ENCODE assay signal across 9 cellular contexts in genomic region chr2:98463988-98464771, GRCh38. TPM values are rescaled to one million over a fixed set of nuclear protein-coding genes. Genes with fewer than 3 reads are reported as not detected.
DNase-seq lines count a peak whose midpoint lies in the region; ATAC-seq and TF ChIP-seq lines count a peak whose summit lies in the region.
"Had no signal": no experiment of that assay in that cellular context is flagged by ENCODE, and none has a peak within 500 bp of the region (broad histone marks: within the 10 kb centered on the region; RNA-seq: fewer than 3 reads in every experiment).

No MANE protein-coding gene starts in this region.

- H3K27ac Mint-ChIP-seq in activated naive CD4-positive, alpha-beta T cell treated with anti-CD3 and anti-CD28 coated beads for 36 hours: peak overlapping the region; percentile 95

- H3K4me1 Mint-ChIP-seq in activated naive CD4-positive, alpha-beta T cell treated with anti-CD3 and anti-CD28 coated beads for 36 hours (ENCODE audit: low read depth): peaks cover 91% of the 10 kb centered on the region

- intact Hi-C loops in activated naive CD4-positive, alpha-beta T cell treated with anti-CD3 and anti-CD28 coated beads for 36 hours (cut with micrococcal nuclease): loop anchor here (2.0 to 5.0 kb wide), 2 partner anchors 15 to 467 kb away; partner anchors contain the start of gene TMEM131
- intact Hi-C loops in stomach (cut with DNase I; ENCODE audit: low total_unique reads) (no loop called here), PC-3 (cut with micrococcal nuclease) (no loop called here)

- no peaks in the 10 kb centered on the region for H3K9me2 ChIP-seq in PC-3 (replicated peaks; ENCODE audit: low read length)

- H4K20me1 ChIP-seq in PC-3 (ENCODE audit: low read length): no peaks in the 10 kb centered on the region

- H3K27me3 ChIP-seq in stomach: no peaks in the 10 kb centered on the region
- no peaks in the 10 kb centered on the region for H3K27me3 ChIP-seq in PC-3 (ENCODE audit: low read length)

- H3K9ac ChIP-seq in SK-N-MC (ENCODE audit: insufficient read length) (no peak overlapping the region), PC-3 (ENCODE audit: low read length) (no peak overlapping the region)

- H3K36me3 Mint-ChIP-seq in activated naive CD4-positive, alpha-beta T cell treated with anti-CD3 and anti-CD28 coated beads for 36 hours (ENCODE audit: low read depth): peaks cover 3% of the 10 kb centered on the region

- TF ChIP-seq POLR2A in erythroblast (IDR thresholded peaks at IDR 0.05; ENCODE audit: low read length) (no peak), stomach (IDR thresholded peaks at IDR 0.05) (no peak)

- WGBS in stomach, 5 donors: 68 to 87% (median 70%) methylated on average over 10 of the region's 10 CpGs

- TF ChIP-seq CTCF in stomach (IDR thresholded peaks at IDR 0.05) (no peak), PC-3 (conservative IDR thresholded peaks at IDR 0.05; ENCODE audit: low read depth, low read length) (no peak)

- H3K4me1 ChIP-seq in stomach: peaks cover 19 to 86% (median 57%) of the 10 kb centered on the region in 4 donors
- peaks cover 24% of the 10 kb centered on the region for H3K4me1 ChIP-seq in PC-3 (ENCODE audit: insufficient read depth, low read length)

- DNase-seq in activated naive CD4-positive, alpha-beta T cell treated with anti-CD3 and anti-CD28 coated beads for 36 hours: peak; percentile 40
- no peak for DNase-seq in activated naive CD4-positive, alpha-beta T cell (lab: John Stamatoyannopoulos, UW)
- no peak for DNase-seq in SK-N-MC (ENCODE audit: low read depth, low spot score)
- peak; percentile 52 to 81 for DNase-seq in erythroblast (lab: John Stamatoyannopoulos, UW)
- peak; percentile 22 for DNase-seq in stomach
- no peak for DNase-seq in ecto neural progenitor cell (ENCODE audit: low spot score)
- no peak for DNase-seq in PC-3

- H3F3A ChIP-seq in PC-3 (ENCODE audit: low read length, unreplicated experiment): no peaks in the 10 kb centered on the region

- POLR2A ChIA-PET in PC-3 (lab: Charles Lee; ENCODE audit: unreplicated experiment): no interaction called here

- H3K9me3 Mint-ChIP-seq in activated naive CD4-positive, alpha-beta T cell treated with anti-CD3 and anti-CD28 coated beads for 36 hours: no peaks in the 10 kb centered on the region

- H3K4me3 Mint-ChIP-seq in activated naive CD4-positive, alpha-beta T cell treated with anti-CD3 and anti-CD28 coated beads for 36 hours: peak overlapping the region; percentile 66

- no peaks in the 10 kb centered on the region for H3K27me3 Mint-ChIP-seq in activated naive CD4-positive, alpha-beta T cell treated with anti-CD3 and anti-CD28 coated beads for 36 hours (ENCODE audit: low read depth)

- no peak overlapping the region for H2AFZ ChIP-seq in PC-3 (ENCODE audit: low read length)

- no peak for ATAC-seq in PC-3
- ATAC-seq in GM21737 (IDR thresholded peaks at IDR 0.05; ENCODE audit: unreplicated experiment): no peak

- no peaks in the 10 kb centered on the region for H3K36me3 ChIP-seq in SK-N-MC (ENCODE audit: insufficient read depth, low read length)
- no peaks in the 10 kb centered on the region for H3K36me3 ChIP-seq in stomach
- no peaks in the 10 kb centered on the region for H3K36me3 ChIP-seq in PC-3 (ENCODE audit: low read depth, low read length)

- no peak overlapping the region for H3K4me2 ChIP-seq in PC-3 (ENCODE audit: low read length)

- H3K27ac ChIP-seq in SK-N-MC (peak overlapping the region; percentile 82; the same call in 1 of the 2 replicates), stomach (peak overlapping the region in 4 of 5 donors; percentile 71 to 78 (median 74)), PC-3 (ENCODE audit: low read length) (no peak overlapping the region)
- H3K27ac ChIP-seq: C4-2B had no signal

- peaks cover 78% of the 10 kb centered on the region for H3K79me2 ChIP-seq in PC-3 (ENCODE audit: low read length)

- H3K9me3 ChIP-seq in SK-N-MC (ENCODE audit: low read depth, low read length) (no peaks in the 10 kb centered on the region), stomach (no peaks in the 10 kb centered on the region), PC-3 (ENCODE audit: low read length) (no peaks in the 10 kb centered on the region)

- no peak for TF ChIP-seq EP300 in stomach (IDR thresholded peaks at IDR 0.05)

- H3K4me3 ChIP-seq in SK-N-MC: no peak overlapping the region
- no peak overlapping the region for H3K4me3 ChIP-seq in stomach
- no peak overlapping the region for H3K4me3 ChIP-seq in PC-3 (ENCODE audit: low read length)

- BruUV-seq in PC-3 (replicated peaks; lab: Mats Ljungman, UMichigan): no TSS peak

- CTCF ChIA-PET in activated naive CD4-positive, alpha-beta T cell treated with anti-CD3 and anti-CD28 coated beads for 36 hours (lab: Charles Lee): interaction anchor here (0.7 to 3.1 kb wide), 13 partner anchors 7 to 602 kb away, joined by 3 to 21 read pairs (median 4); no protein-coding TSS in a partner anchor
- CTCF ChIA-PET in PC-3 (lab: Charles Lee): no interaction called here

RNA-seq across cellular contexts. Expression of gene INPP4A, which starts 19.5 kb away (rescaled TPM):
- 10 to 100 TPM; 33.1 to 34.8 TPM for total RNA-seq in activated naive CD4-positive, alpha-beta T cell treated with anti-CD3 and anti-CD28 coated beads for 36 hours
- 10 to 100 TPM; 10.4 to 65.3 (median 23.7) TPM for total RNA-seq in stomach
- polyA plus RNA-seq in stomach: 1 to 10 TPM; 1.5 to 3.8 (median 3.1) TPM
- total RNA-seq in PC-3 (2014; rRNA removed): 23.4 and 28.6 TPM in 2 replicates

Comparison
In these comparisons a context has a peak if more than half of its experiments do, and no peak if none do; other contexts are left out.
1. DNase-seq: peak in activated naive CD4-positive, alpha-beta T cell treated with anti-CD3 and anti-CD28 coated beads for 36 hours (single experiment), erythroblast (2 of 2) and stomach (single experiment); none in activated naive CD4-positive, alpha-beta T cell (0 of 4), SK-N-MC (single experiment), ecto neural progenitor cell (single experiment) and PC-3 (single experiment).